Comparison of ENCODE assay signal across 1 cellular context in genomic region chr1:31434101-31434871, GRCh38.
TF ChIP-seq lines count a peak whose summit lies in the region.

No MANE protein-coding gene starts in this region.

TF ChIP-seq in HepG2, 621 proteins besides CTCF, POLR2A, EP300 and RAD21 (continued from another document and continues in another):
- TF ChIP-seq SKIL (CRISPR knock-in tag; IDR thresholded peaks at IDR 0.05; ENCODE audit: borderline replicate concordance) (peak; percentile 89), NCOA2 (CRISPR knock-in tag; IDR thresholded peaks at IDR 0.05) (peak; percentile 43), TIGD3 (CRISPR knock-in tag; IDR thresholded peaks at IDR 0.05; ENCODE audit: borderline replicate concordance) (no peak), ZNF264 (CRISPR knock-in tag; IDR thresholded peaks at IDR 0.05) (0 out of 2 replicates have a peak, but pooled peaks have one; percentile 34), NFIC (IDR thresholded peaks at IDR 0.05; ENCODE audit: low read length) (peak; percentile 64; the same call in 1 of the 2 replicates), SOX13 (IDR thresholded peaks at IDR 0.05) (no peak), SOX13 (CRISPR knock-in tag; conservative IDR thresholded peaks at IDR 0.05 in 1 of 2, IDR thresholded peaks at IDR 0.05 in 1 of 2) (peak in 1 of 2 experiments; percentile 61; a peak in 1 of 4 replicates), REL (CRISPR knock-in tag; conservative IDR thresholded peaks at IDR 0.05) (no peak; the same call in 1 of the 2 replicates), ZNF800 (CRISPR knock-in tag; IDR thresholded peaks at IDR 0.05) (0 out of 2 replicates have a peak, but pooled peaks have one; percentile 39), SP1 (IDR thresholded peaks at IDR 0.05) (no peak), SP1 (CRISPR knock-in tag; IDR thresholded peaks at IDR 0.05) (0 out of 2 replicates have a peak, but pooled peaks have one; percentile 29), TOPORS (CRISPR knock-in tag; IDR thresholded peaks at IDR 0.05) (no peak), ZNF468 (CRISPR knock-in tag; IDR thresholded peaks at IDR 0.05) (no peak), NR0B2 (CRISPR knock-in tag; IDR thresholded peaks at IDR 0.05) (no peak), HMG20B (CRISPR knock-in tag; conservative IDR thresholded peaks at IDR 0.05) (0 out of 2 replicates have a peak, but pooled peaks have one; percentile 27), USF2 (IDR thresholded peaks at IDR 0.05; ENCODE audit: low read depth, low read length) (no peak), USF2 (CRISPR knock-in tag; IDR thresholded peaks at IDR 0.05; ENCODE audit: borderline replicate concordance) (no peak), ZC3H13 (CRISPR knock-in tag; IDR thresholded peaks at IDR 0.05) (peak; percentile 83; the same call in 1 of the 2 replicates), HOXA3 (CRISPR knock-in tag; IDR thresholded peaks at IDR 0.05) (peak; percentile 70; the same call in 1 of the 2 replicates), PCBP2 (optimal IDR thresholded peaks at IDR 0.05; ENCODE audit: low read depth, low read length, poor library complexity, severe bottlenecking) (peak; percentile 56), NR2F2 (IDR thresholded peaks at IDR 0.05; ENCODE audit: borderline replicate concordance, low read depth) (no peak), HMG20A (CRISPR knock-in tag; IDR thresholded peaks at IDR 0.05; ENCODE audit: borderline replicate concordance) (peak; percentile 57; the same call in 1 of the 2 replicates), NR2C2 (CRISPR knock-in tag; IDR thresholded peaks at IDR 0.05; ENCODE audit: borderline replicate concordance) (0 out of 2 replicates have a peak, but pooled peaks have one; percentile 34), ZFYVE20 (CRISPR knock-in tag; IDR thresholded peaks at IDR 0.05; ENCODE audit: borderline replicate concordance, low read depth) (no peak), ZNF414 (CRISPR knock-in tag; IDR thresholded peaks at IDR 0.05) (peak; percentile 91), MAF1 (CRISPR knock-in tag; IDR thresholded peaks at IDR 0.05; ENCODE audit: borderline replicate concordance) (no peak), ZNF282 (IDR thresholded peaks at IDR 0.05; ENCODE audit: partially characterized antibody) (no peak), ZFX (CRISPR knock-in tag; IDR thresholded peaks at IDR 0.05; ENCODE audit: low read depth) (peak; percentile 75), JUND (CRISPR knock-in tag; IDR thresholded peaks at IDR 0.05) (no peak), NKX3-1 (CRISPR knock-in tag; IDR thresholded peaks at IDR 0.05) (no peak), AKNA (CRISPR knock-in tag; IDR thresholded peaks at IDR 0.05; ENCODE audit: borderline replicate concordance) (no peak), ZNF652 (CRISPR knock-in tag; IDR thresholded peaks at IDR 0.05; ENCODE audit: borderline replicate concordance, low read depth) (no peak), ONECUT2 (CRISPR knock-in tag; IDR thresholded peaks at IDR 0.05) (no peak), EZH2 (conservative IDR thresholded peaks at IDR 0.05; ENCODE audit: low read depth, low read length) (no peak), HNRNPK (IDR thresholded peaks at IDR 0.05; ENCODE audit: low read depth, low read length, poor library complexity, severe bottlenecking) (no peak), ARID2 (CRISPR knock-in tag; IDR thresholded peaks at IDR 0.05; ENCODE audit: borderline replicate concordance) (no peak), CEBPB (IDR thresholded peaks at IDR 0.05; ENCODE audit: borderline replicate concordance, low read depth, low read length) (no peak), ZNF740 (CRISPR knock-in tag; IDR thresholded peaks at IDR 0.05) (no peak), ZNF124 (CRISPR knock-in tag; IDR thresholded peaks at IDR 0.05) (no peak), GATA4 (IDR thresholded peaks at IDR 0.05; ENCODE audit: borderline replicate concordance, low read depth) (peak; percentile 90; the same call in 1 of the 2 replicates), ZSCAN21 (CRISPR knock-in tag; IDR thresholded peaks at IDR 0.05; ENCODE audit: borderline replicate concordance) (no peak), ZNF782 (CRISPR knock-in tag; IDR thresholded peaks at IDR 0.05; ENCODE audit: borderline replicate concordance) (no peak), MEIS2 (CRISPR knock-in tag; IDR thresholded peaks at IDR 0.05) (no peak; the same call in 1 of the 2 replicates), ZNF337 (CRISPR knock-in tag; IDR thresholded peaks at IDR 0.05; ENCODE audit: borderline replicate concordance, low read depth) (no peak; the same call in 1 of the 2 replicates), ZNF382 (CRISPR knock-in tag; IDR thresholded peaks at IDR 0.05; ENCODE audit: borderline replicate concordance) (no peak), SAP130 (CRISPR knock-in tag; IDR thresholded peaks at IDR 0.05; ENCODE audit: low read depth) (peak; percentile 77), ZXDC (CRISPR knock-in tag; IDR thresholded peaks at IDR 0.05) (no peak), TBX2 (CRISPR knock-in tag; IDR thresholded peaks at IDR 0.05; ENCODE audit: borderline replicate concordance) (peak; percentile 91), ZNF720 (CRISPR knock-in tag; IDR thresholded peaks at IDR 0.05) (no peak)
